Comparison of ENCODE assay signal across 1 cellular context in genomic region chr16:11291021-11291716, GRCh38.
TF ChIP-seq lines count a peak whose summit lies in the region.

No MANE protein-coding gene starts in this region.

TF ChIP-seq in HepG2, 621 proteins besides CTCF, POLR2A, EP300 and RAD21 (continues in another document):
- no peak for TF ChIP-seq HOXD1 (CRISPR knock-in tag; IDR thresholded peaks at IDR 0.05)
- no peak for TF ChIP-seq ZNF710 (CRISPR knock-in tag; IDR thresholded peaks at IDR 0.05; ENCODE audit: borderline replicate concordance)
- TF ChIP-seq ZNF552 (CRISPR knock-in tag; IDR thresholded peaks at IDR 0.05; ENCODE audit: borderline replicate concordance), result no peak
- no peak for TF ChIP-seq ZNF512B (CRISPR knock-in tag; IDR thresholded peaks at IDR 0.05; ENCODE audit: borderline replicate concordance)
- peak; percentile 35 for TF ChIP-seq TEAD3 (CRISPR knock-in tag; optimal IDR thresholded peaks at IDR 0.05; ENCODE audit: borderline replicate concordance)
- TF ChIP-seq ZBTB38 (CRISPR knock-in tag; IDR thresholded peaks at IDR 0.05), result no peak
- TF ChIP-seq, protein P1, sequence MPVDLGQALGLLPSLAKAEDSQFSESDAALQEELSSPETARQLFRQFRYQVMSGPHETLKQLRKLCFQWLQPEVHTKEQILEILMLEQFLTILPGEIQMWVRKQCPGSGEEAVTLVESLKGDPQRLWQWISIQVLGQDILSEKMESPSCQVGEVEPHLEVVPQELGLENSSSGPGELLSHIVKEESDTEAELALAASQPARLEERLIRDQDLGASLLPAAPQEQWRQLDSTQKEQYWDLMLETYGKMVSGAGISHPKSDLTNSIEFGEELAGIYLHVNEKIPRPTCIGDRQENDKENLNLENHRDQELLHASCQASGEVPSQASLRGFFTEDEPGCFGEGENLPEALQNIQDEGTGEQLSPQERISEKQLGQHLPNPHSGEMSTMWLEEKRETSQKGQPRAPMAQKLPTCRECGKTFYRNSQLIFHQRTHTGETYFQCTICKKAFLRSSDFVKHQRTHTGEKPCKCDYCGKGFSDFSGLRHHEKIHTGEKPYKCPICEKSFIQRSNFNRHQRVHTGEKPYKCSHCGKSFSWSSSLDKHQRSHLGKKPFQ (CRISPR knock-in tag; IDR thresholded peaks at IDR 0.05; ENCODE audit: insufficient replicate concordance), result peak; percentile 57
- no peak for TF ChIP-seq ZNF484 (CRISPR knock-in tag; IDR thresholded peaks at IDR 0.05; ENCODE audit: borderline replicate concordance, low read depth)
- TF ChIP-seq ZNF430 (CRISPR knock-in tag; IDR thresholded peaks at IDR 0.05), result no peak
- TF ChIP-seq, protein P2, sequence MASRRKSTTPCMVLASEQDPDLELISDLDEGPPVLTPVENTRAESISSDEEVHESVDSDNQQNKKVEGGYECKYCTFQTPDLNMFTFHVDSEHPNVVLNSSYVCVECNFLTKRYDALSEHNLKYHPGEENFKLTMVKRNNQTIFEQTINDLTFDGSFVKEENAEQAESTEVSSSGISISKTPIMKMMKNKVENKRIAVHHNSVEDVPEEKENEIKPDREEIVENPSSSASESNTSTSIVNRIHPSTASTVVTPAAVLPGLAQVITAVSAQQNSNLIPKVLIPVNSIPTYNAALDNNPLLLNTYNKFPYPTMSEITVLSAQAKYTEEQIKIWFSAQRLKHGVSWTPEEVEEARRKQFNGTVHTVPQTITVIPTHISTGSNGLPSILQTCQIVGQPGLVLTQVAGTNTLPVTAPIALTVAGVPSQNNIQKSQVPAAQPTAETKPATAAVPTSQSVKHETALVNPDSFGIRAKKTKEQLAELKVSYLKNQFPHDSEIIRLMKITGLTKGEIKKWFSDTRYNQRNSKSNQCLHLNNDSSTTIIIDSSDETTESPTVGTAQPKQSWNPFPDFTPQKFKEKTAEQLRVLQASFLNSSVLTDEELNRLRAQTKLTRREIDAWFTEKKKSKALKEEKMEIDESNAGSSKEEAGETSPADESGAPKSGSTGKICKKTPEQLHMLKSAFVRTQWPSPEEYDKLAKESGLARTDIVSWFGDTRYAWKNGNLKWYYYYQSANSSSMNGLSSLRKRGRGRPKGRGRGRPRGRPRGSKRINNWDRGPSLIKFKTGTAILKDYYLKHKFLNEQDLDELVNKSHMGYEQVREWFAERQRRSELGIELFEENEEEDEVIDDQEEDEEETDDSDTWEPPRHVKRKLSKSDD (CRISPR knock-in tag; IDR thresholded peaks at IDR 0.05; ENCODE audit: low read depth), result no peak
- no peak for TF ChIP-seq HMG20A (CRISPR knock-in tag; IDR thresholded peaks at IDR 0.05; ENCODE audit: borderline replicate concordance)
- TF ChIP-seq KLF6 (CRISPR knock-in tag; IDR thresholded peaks at IDR 0.05), result no peak
- no peak for TF ChIP-seq SRY (CRISPR knock-in tag; IDR thresholded peaks at IDR 0.05)
- TF ChIP-seq JUND (CRISPR knock-in tag; IDR thresholded peaks at IDR 0.05), result no peak
- no peak for TF ChIP-seq KAT8 (CRISPR knock-in tag; IDR thresholded peaks at IDR 0.05)
- TF ChIP-seq PRDM15 (CRISPR knock-in tag; IDR thresholded peaks at IDR 0.05), result no peak
- TF ChIP-seq ATRX (CRISPR knock-in tag; IDR thresholded peaks at IDR 0.05; ENCODE audit: borderline replicate concordance), result no peak
- TF ChIP-seq SP140L (CRISPR knock-in tag; IDR thresholded peaks at IDR 0.05; ENCODE audit: borderline replicate concordance), result no peak
- TF ChIP-seq MYPOP (CRISPR knock-in tag; IDR thresholded peaks at IDR 0.05), result no peak
- TF ChIP-seq SIN3A (IDR thresholded peaks at IDR 0.05; ENCODE audit: borderline replicate concordance, low read depth, low read length), result no peak
- no peak for TF ChIP-seq ZNF567 (CRISPR knock-in tag; IDR thresholded peaks at IDR 0.05; ENCODE audit: borderline replicate concordance)
- TF ChIP-seq, protein P3, sequence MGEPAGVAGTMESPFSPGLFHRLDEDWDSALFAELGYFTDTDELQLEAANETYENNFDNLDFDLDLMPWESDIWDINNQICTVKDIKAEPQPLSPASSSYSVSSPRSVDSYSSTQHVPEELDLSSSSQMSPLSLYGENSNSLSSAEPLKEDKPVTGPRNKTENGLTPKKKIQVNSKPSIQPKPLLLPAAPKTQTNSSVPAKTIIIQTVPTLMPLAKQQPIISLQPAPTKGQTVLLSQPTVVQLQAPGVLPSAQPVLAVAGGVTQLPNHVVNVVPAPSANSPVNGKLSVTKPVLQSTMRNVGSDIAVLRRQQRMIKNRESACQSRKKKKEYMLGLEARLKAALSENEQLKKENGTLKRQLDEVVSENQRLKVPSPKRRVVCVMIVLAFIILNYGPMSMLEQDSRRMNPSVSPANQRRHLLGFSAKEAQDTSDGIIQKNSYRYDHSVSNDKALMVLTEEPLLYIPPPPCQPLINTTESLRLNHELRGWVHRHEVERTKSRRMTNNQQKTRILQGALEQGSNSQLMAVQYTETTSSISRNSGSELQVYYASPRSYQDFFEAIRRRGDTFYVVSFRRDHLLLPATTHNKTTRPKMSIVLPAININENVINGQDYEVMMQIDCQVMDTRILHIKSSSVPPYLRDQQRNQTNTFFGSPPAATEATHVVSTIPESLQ (CRISPR knock-in tag; conservative IDR thresholded peaks at IDR 0.05), result no peak
- TF ChIP-seq PAF1 (CRISPR knock-in tag; IDR thresholded peaks at IDR 0.05), result no peak
- TF ChIP-seq ZNF615 (CRISPR knock-in tag; IDR thresholded peaks at IDR 0.05; ENCODE audit: borderline replicate concordance), result no peak
- no peak for TF ChIP-seq KDM5A (IDR thresholded peaks at IDR 0.05; ENCODE audit: borderline replicate concordance, low read length)
- TF ChIP-seq MTA3 (CRISPR knock-in tag; IDR thresholded peaks at IDR 0.05), result no peak
- peak; percentile 58 for TF ChIP-seq ZNF652 (CRISPR knock-in tag; IDR thresholded peaks at IDR 0.05; ENCODE audit: borderline replicate concordance, low read depth)
- TF ChIP-seq ELF1 (CRISPR knock-in tag; IDR thresholded peaks at IDR 0.05), result no peak
- no peak for TF ChIP-seq ZNF737 (CRISPR knock-in tag; IDR thresholded peaks at IDR 0.05; ENCODE audit: borderline replicate concordance)
- TF ChIP-seq ZNF143 (CRISPR knock-in tag; IDR thresholded peaks at IDR 0.05), result no peak
- TF ChIP-seq THRA (CRISPR knock-in tag; IDR thresholded peaks at IDR 0.05; ENCODE audit: borderline replicate concordance), result no peak
- no peak for TF ChIP-seq ZIK1 (CRISPR knock-in tag; IDR thresholded peaks at IDR 0.05; ENCODE audit: borderline replicate concordance, low read depth)
- TF ChIP-seq ZNF576 (CRISPR knock-in tag; IDR thresholded peaks at IDR 0.05), result no peak
- TF ChIP-seq, protein P4, sequence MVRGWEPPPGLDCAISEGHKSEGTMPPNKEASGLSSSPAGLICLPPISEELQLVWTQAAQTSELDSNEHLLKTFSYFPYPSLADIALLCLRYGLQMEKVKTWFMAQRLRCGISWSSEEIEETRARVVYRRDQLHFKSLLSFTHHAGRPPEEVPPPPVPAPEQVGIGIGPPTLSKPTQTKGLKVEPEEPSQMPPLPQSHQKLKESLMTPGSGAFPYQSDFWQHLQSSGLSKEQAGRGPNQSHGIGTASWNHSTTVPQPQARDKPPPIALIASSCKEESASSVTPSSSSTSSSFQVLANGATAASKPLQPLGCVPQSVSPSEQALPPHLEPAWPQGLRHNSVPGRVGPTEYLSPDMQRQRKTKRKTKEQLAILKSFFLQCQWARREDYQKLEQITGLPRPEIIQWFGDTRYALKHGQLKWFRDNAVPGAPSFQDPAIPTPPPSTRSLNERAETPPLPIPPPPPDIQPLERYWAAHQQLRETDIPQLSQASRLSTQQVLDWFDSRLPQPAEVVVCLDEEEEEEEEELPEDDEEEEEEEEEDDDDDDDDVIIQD (CRISPR knock-in tag; IDR thresholded peaks at IDR 0.05; ENCODE audit: low read depth), result no peak
- TF ChIP-seq ZNF136 (CRISPR knock-in tag; IDR thresholded peaks at IDR 0.05; ENCODE audit: low read depth), result no peak
